In genomic region chr3:117277816-117278215, GRCh38 we compare ENCODE assay signal across 17 cellular contexts.
"Had no signal": no experiment of that assay in that cellular context is flagged by ENCODE, and none has a peak within 500 bp of the region (broad histone marks: within the 10 kb centered on the region; RNA-seq: fewer than 3 reads in every experiment).

No MANE protein-coding gene starts in this region.

- ATAC-seq: naive thymus-derived CD4-positive, alpha-beta T cell had no signal

- H3K36me3 ChIP-seq: brain microvascular endothelial cell, pancreas, tibial nerve had no signal

- H3K27me3 ChIP-seq: brain microvascular endothelial cell, pancreas, tibial nerve had no signal

- H3K4me3 ChIP-seq: pancreas, skin epidermis, tibial nerve had no signal

- H3K9me3 ChIP-seq: pancreas, tibial nerve had no signal

- DNase-seq: activated CD4-positive, alpha-beta T cell treated with anti-CD3 and anti-CD28 coated beads, Interleukin-2, amount 10 ng/mL, durations not matched to agents 24 days and 14 days; activated CD4-positive, CD25-positive, alpha-beta regulatory T cell; activated CD8-positive, alpha-beta memory T cell treated with anti-CD3 and anti-CD28 coated beads, Interleukin-2, amount 50 U/mL, for 48 hours; activated naive CD8-positive, alpha-beta T cell treated with anti-CD3 and anti-CD28 coated beads, Interleukin-2, amount 10 ng/mL, durations not matched to agents 7 days and 5 days; brain microvascular endothelial cell; cortex of kidney; effector CD8-positive, alpha-beta T cell; foreskin melanocyte; mammary epithelial cell; naive thymus-derived CD4-positive, alpha-beta T cell; pancreas; retina; stimulated activated CD4-positive, alpha-beta T cell treated with anti-CD3 and anti-CD28 coated beads, Interleukin-4, amount 100 ng/mL, for 24 hours; stimulated activated naive CD4-positive, alpha-beta T cell treated with Interleukin-2 at 50 U/mL for 16 hours; substantia nigra had no signal
